In the genomic region with DNA sequence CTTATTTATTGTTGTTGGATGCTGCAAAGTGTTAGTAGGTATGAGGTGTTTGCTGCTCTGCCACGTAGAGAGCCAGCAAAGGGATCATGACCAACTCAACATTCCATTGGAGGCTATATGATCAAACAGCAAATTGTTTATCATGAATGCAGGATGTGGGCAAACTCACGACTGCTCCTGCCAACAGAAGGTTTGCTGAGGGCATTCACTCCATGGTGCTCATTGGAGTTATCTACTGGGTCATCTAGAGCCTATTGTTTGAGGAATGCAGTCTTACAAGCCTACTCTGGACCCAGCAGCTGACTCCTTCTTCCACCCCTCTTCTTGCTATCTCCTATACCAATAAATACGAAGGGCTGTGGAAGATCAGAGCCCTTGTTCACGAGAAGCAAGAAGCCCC, we compare ENCODE assay signal across 27 cellular contexts. TPM values are rescaled to one million over a fixed set of nuclear protein-coding genes. Genes with fewer than 3 reads are reported as not detected.
"Had no signal": no experiment of that assay in that cellular context is flagged by ENCODE, and none has a peak within 500 bp of the region (broad histone marks: within the 10 kb centered on the region; RNA-seq: fewer than 3 reads in every experiment).

No MANE protein-coding gene starts in this region.

- H3K4me1 ChIP-seq: colonic mucosa, esophagus squamous epithelium, gastrocnemius medialis, left lung had no signal

- H3K4me3 ChIP-seq: colonic mucosa, dorsolateral prefrontal cortex, esophagus squamous epithelium, gastrocnemius medialis, left lung had no signal

- H3K27ac ChIP-seq: colonic mucosa, dorsolateral prefrontal cortex, esophagus squamous epithelium, gastrocnemius medialis, left lung, VCaP had no signal

- DNase-seq: activated CD4-positive, alpha-beta T cell treated with anti-CD3 and anti-CD28 coated beads for 1 hour; activated CD4-positive, alpha-beta T cell treated with anti-CD3 and anti-CD28 coated beads, Interleukin-2, amount 50 U/mL, for 1 hour; activated CD8-positive, alpha-beta T cell treated with anti-CD3 and anti-CD28 coated beads, Interleukin-2, amount 10 ng/mL, durations not matched to agents 7 days and 5 days; activated naive CD4-positive, alpha-beta T cell; activated naive CD8-positive, alpha-beta T cell treated with anti-CD3 and anti-CD28 coated beads, Interleukin-2, amount 10 ng/mL, durations not matched to agents 7 days and 5 days; amniotic stem cell; colonic mucosa; dorsolateral prefrontal cortex; effector memory CD8-positive, alpha-beta T cell; esophagus squamous epithelium; gastrocnemius medialis; hippocampal formation; kidney glomerular epithelial cell; left lung; natural killer cell; retina; stimulated activated CD4-positive, alpha-beta T cell treated with anti-CD3 and anti-CD28 coated beads, Interleukin-2, amount 100 ng/mL, for 48 hours; stimulated activated naive CD4-positive, alpha-beta T cell treated with Interleukin-2 at 50 U/mL for 16 hours had no signal

- H3K27me3 ChIP-seq: colonic mucosa, esophagus squamous epithelium, gastrocnemius medialis, left lung had no signal

- H3K9me3 ChIP-seq: colonic mucosa, esophagus squamous epithelium, gastrocnemius medialis, left lung had no signal

- ATAC-seq: activated CD8-positive, alpha-beta T cell treated with anti-CD3 and anti-CD28 coated beads, Interleukin-2, amount 10 ng/mL, durations not matched to agents 7 days and 5 days; effector memory CD8-positive, alpha-beta T cell; gastrocnemius medialis; left lung; natural killer cell had no signal

- H3K36me3 ChIP-seq: colonic mucosa, gastrocnemius medialis had no signal

RNA-seq across cellular contexts. Expression of gene MCCD1, which starts 18.8 kb away (rescaled TPM):
- total RNA-seq: activated CD8-positive, alpha-beta T cell treated with anti-CD3 and anti-CD28 coated beads, Interleukin-2, amount 10 ng/mL, durations not matched to agents 7 days and 5 days; activated naive CD8-positive, alpha-beta T cell treated with anti-CD3 and anti-CD28 coated beads, Interleukin-2, amount 10 ng/mL, durations not matched to agents 7 days and 5 days; bronchial epithelial cell; colonic mucosa; dorsolateral prefrontal cortex; esophagus squamous epithelium; gastrocnemius medialis; left lung; lung microvascular endothelial cell; mesothelial cell of epicardium; natural killer cell; osteoblast; progenitor cell of endocrine pancreas; subcutaneous adipose tissue; T-helper 2 cell treated with Interferon-gamma antibody and Interleukin-4, amounts not matched to agents 100 ng/mL and 5 ng/mL, for 36 hours; ureter had no signal
